In the genomic region with DNA sequence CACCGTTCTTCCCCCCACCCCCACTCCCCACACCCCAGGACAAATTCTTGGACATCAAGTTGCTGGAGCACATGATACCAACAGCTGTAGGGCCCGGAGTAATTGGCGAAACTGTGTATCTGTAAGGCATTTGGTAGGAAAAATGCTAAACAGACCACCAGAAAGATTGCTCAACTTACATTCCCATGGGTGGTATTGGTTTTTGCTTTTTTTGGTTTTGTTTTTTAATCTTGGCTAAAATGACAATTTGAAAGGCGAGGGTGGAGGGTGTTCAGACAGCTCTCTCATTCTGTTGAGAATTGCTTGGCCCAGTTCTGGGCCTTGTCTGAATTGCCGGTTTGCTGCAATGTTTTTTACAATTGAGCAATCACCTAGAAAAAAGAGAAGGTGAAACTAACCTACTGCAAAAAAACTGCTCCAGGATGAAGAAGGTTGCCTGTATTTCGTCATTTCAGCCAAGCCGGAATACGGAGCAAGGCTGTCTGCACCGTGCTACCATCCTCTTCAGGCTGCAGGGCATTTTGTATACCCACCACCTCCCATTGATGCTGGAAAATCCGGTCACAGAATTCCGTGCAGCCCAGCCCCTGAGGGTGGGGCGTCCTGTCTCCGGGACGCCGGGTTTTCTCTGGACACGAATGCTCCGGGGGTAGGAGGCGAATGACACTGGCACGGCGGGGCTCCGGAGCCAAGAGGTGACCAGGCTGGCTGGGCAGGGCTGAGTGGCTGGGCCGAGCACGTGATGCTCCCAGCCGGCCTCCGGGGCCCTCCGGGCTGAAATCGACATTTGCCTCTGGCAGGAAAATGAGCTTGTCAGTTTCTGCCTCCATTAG, we compare ENCODE assay signal across 8 cellular contexts. TPM values are rescaled to one million over a fixed set of nuclear protein-coding genes. Genes with fewer than 3 reads are reported as not detected.
DNase-seq lines count a peak whose midpoint lies in the region; ATAC-seq, FAIRE-seq and TF ChIP-seq lines count a peak whose summit lies in the region.

A gene (plus strand): TSS at position 777 of the 833 bp plus-strand sequence. CDS start 28,058 bp downstream, outside the sequence.

- peak within 1 kb of the TSS; percentile 15 for H2AK9ac ChIP-seq in IMR-90 (replicated peaks; ENCODE audit: low read depth, low read length, poor library complexity)

- H3K9me3 ChIP-seq in IMR-90 (ENCODE audit: control insufficient read depth, insufficient read depth, low read length) (no peaks in the 10 kb centered on the region), fibroblast of lung (ENCODE audit: control insufficient read depth, insufficient read depth, low read depth, low read length) (no peaks in the 10 kb centered on the region)

- peak within 1 kb of the TSS; percentile 57 to 71; a peak in 2 of 4 replicates for H4K8ac ChIP-seq in IMR-90 (ENCODE audit: low read depth in 2 of 2, low read length in 2 of 2)

- no peaks in the 10 kb centered on the region for H3K9me1 ChIP-seq in IMR-90 (ENCODE audit: insufficient read depth, low read length)

- no peaks in the 10 kb centered on the region for H3K36me3 Mint-ChIP-seq in activated naive CD4-positive, alpha-beta T cell treated with anti-CD3 and anti-CD28 coated beads, Interleukin-2, amount 10 ng/mL, durations not matched to agents 7 days and 5 days

- H3K27ac ChIP-seq in IMR-90 (ENCODE audit: insufficient read depth, low read length) (peak within 1 kb of the TSS; percentile 1), fibroblast of lung (ENCODE audit: insufficient read depth, low read length) (no peak within 1 kb of the TSS)

- H3K36me3 ChIP-seq in IMR-90 (ENCODE audit: control insufficient read depth, insufficient read depth, low read length) (no peaks in the 10 kb centered on the region), fibroblast of lung (ENCODE audit: control insufficient read depth, insufficient read depth, low read length) (no peaks in the 10 kb centered on the region)

- H3K27ac Mint-ChIP-seq in activated naive CD4-positive, alpha-beta T cell treated with anti-CD3 and anti-CD28 coated beads, Interleukin-2, amount 10 ng/mL, durations not matched to agents 7 days and 5 days: no peak within 1 kb of the TSS

- H2AK5ac ChIP-seq in IMR-90 (ENCODE audit: low read depth, low read length): no peak within 1 kb of the TSS

- H3K27me3 Mint-ChIP-seq in activated naive CD4-positive, alpha-beta T cell treated with anti-CD3 and anti-CD28 coated beads, Interleukin-2, amount 10 ng/mL, durations not matched to agents 7 days and 5 days: peaks cover 58% of the 10 kb centered on the region

- no peak for TF ChIP-seq CTCF in IMR-90 (conservative IDR thresholded peaks at IDR 0.05; ENCODE audit: low read depth, low read length)
- no peak for TF ChIP-seq CTCF in fibroblast of lung (conservative IDR thresholded peaks at IDR 0.05 in 1 of 2, IDR thresholded peaks at IDR 0.05 in 1 of 2; ENCODE audit: low read depth in 1 of 2, low read length in 2 of 2)

- no peaks in the 10 kb centered on the region for H3K79me2 ChIP-seq in fibroblast of lung (ENCODE audit: control insufficient read depth, insufficient read depth, low read length)

- H2AFZ ChIP-seq in IMR-90 (replicated peaks; ENCODE audit: low read length, poor library complexity) (peak within 1 kb of the TSS; percentile 84), fibroblast of lung (ENCODE audit: low read length) (peak within 1 kb of the TSS; percentile 30)

- H2BK120ac ChIP-seq in IMR-90 (ENCODE audit: low read depth, low read length): peak within 1 kb of the TSS; percentile 77

- peak within 1 kb of the TSS; percentile 11; the same call in 1 of the 2 replicates for H4K91ac ChIP-seq in IMR-90 (ENCODE audit: insufficient read depth, low read depth, low read length)

- H3K4me1 ChIP-seq in IMR-90 (ENCODE audit: control insufficient read depth, insufficient read depth, low read length) (peaks cover 5% of the 10 kb centered on the region), fibroblast of lung (ENCODE audit: control insufficient read depth, extremely low read depth, insufficient read depth, low read length) (peaks cover 4% of the 10 kb centered on the region)

- no peak within 1 kb of the TSS for H3K4me3 Mint-ChIP-seq in activated naive CD4-positive, alpha-beta T cell treated with anti-CD3 and anti-CD28 coated beads, Interleukin-2, amount 10 ng/mL, durations not matched to agents 7 days and 5 days

- no peak within 1 kb of the TSS; the same call in 1 of the 2 replicates for H3K4ac ChIP-seq in IMR-90 (ENCODE audit: low read depth, low read length)

- H3K27me3 ChIP-seq in IMR-90 (ENCODE audit: control insufficient read depth, insufficient read depth, low read length) (no peaks in the 10 kb centered on the region), fibroblast of lung (ENCODE audit: control insufficient read depth, insufficient read depth, low read length) (no peaks in the 10 kb centered on the region)

- H2BK20ac ChIP-seq in IMR-90 (ENCODE audit: low read depth, low read length): no peak within 1 kb of the TSS

- H3K23ac ChIP-seq in IMR-90 (ENCODE audit: low read depth, low read length): 0 out of 2 replicates have a peak within 1 kb of the TSS, but pooled peaks have one; percentile 34

- CTCF ChIA-PET in IMR-90 (lab: Yijun Ruan, JAX): no interaction called here
- CTCF ChIA-PET in activated naive CD4-positive, alpha-beta T cell treated with anti-CD3 and anti-CD28 coated beads, Interleukin-2, amount 10 ng/mL, durations not matched to agents 7 days and 5 days (lab: Charles Lee): no interaction called here

- POLR2A ChIA-PET in IMR-90 (lab: Charles Lee; ENCODE audit: unreplicated experiment): no interaction called here

- peak; percentile 77 for ATAC-seq in IMR-90 (ENCODE audit: low read depth)

- H4K20me1 ChIP-seq in IMR-90 (ENCODE audit: insufficient read depth, low read length) (no peaks in the 10 kb centered on the region), fibroblast of lung (ENCODE audit: control insufficient read depth, extremely low read depth, insufficient read depth, low read length) (no peaks in the 10 kb centered on the region)

- H2BK15ac ChIP-seq in IMR-90 (ENCODE audit: low read depth, low read length): no peak within 1 kb of the TSS; the same call in 2 of the 3 replicates

- H3K4me3 ChIP-seq in IMR-90 (ENCODE audit: insufficient read depth, low read depth, low read length) (peak within 1 kb of the TSS; percentile 2), fibroblast of lung (replicated peaks in 1 of 4; ENCODE audit: control extremely low read depth in 1 of 4, insufficient read depth in 1 of 4, low read depth in 3 of 4, low read length in 4 of 4) (peak within 1 kb of the TSS; percentile 14 to 55 (median 40))

- H3K56ac ChIP-seq in IMR-90 (ENCODE audit: extremely low read depth, insufficient read depth, low read length): no peak within 1 kb of the TSS

- no peak for TF ChIP-seq RAD21 in IMR-90 (IDR thresholded peaks at IDR 0.05; ENCODE audit: low read length)

- BruUV-seq in IMR-90 (replicated peaks; lab: Mats Ljungman, UMichigan): no TSS peak

- H3K4me2 ChIP-seq in IMR-90 (ENCODE audit: low read depth, low read length) (peak within 1 kb of the TSS; percentile 88), fibroblast of lung (ENCODE audit: extremely low read depth, insufficient read depth, low read length) (peak within 1 kb of the TSS; percentile 75)

- dilution Hi-C loops in IMR-90 (cut with HindIII; ENCODE audit: low sequenced_read_pairs, unreplicated experiment): no loop called here

- peak within 1 kb of the TSS; percentile 55; the same call in 1 of the 2 replicates for H3K14ac ChIP-seq in IMR-90 (replicated peaks; ENCODE audit: low read depth, low read length)

- intact Hi-C loops in IMR-90 (cut with micrococcal nuclease): no loop called here

- H3K4me1 Mint-ChIP-seq in activated naive CD4-positive, alpha-beta T cell treated with anti-CD3 and anti-CD28 coated beads, Interleukin-2, amount 10 ng/mL, durations not matched to agents 7 days and 5 days: peaks cover 4% of the 10 kb centered on the region

- FAIRE-seq in GM19239 (lab: Jason Lieb, UNC): peak; percentile 61

- no peaks in the 10 kb centered on the region for H3K79me1 ChIP-seq in IMR-90 (ENCODE audit: low read depth in 1 of 2, low read length in 2 of 2)

- H4K5ac ChIP-seq in IMR-90 (ENCODE audit: low read depth, low read length): 0 out of 2 replicates have a peak within 1 kb of the TSS, but pooled peaks have one; percentile 54

- H3K9me3 Mint-ChIP-seq in activated naive CD4-positive, alpha-beta T cell treated with anti-CD3 and anti-CD28 coated beads, Interleukin-2, amount 10 ng/mL, durations not matched to agents 7 days and 5 days: no peaks in the 10 kb centered on the region

- in situ Hi-C loops in IMR-90 (cut with MboI; ENCODE audit: low sequenced_read_pairs): no loop called here

- peak within 1 kb of the TSS; percentile 41 for H3K18ac ChIP-seq in IMR-90 (ENCODE audit: low read depth, low read length)

- DNase-seq in A172 (ENCODE audit: low spot score) (peak; percentile 70), GM19239 (ENCODE audit: insufficient read length, low spot score) (no peak), IMR-90 (no peak), SW480 (ENCODE audit: low spot score) (peak; percentile 64), fibroblast of lung (ENCODE audit: low read depth in 2 of 2) (peak; percentile 8 to 25), myocyte (ENCODE audit: low read depth) (peak; percentile 73)
- no peak for DNase-seq in stimulated activated naive CD4-positive, alpha-beta T cell treated with Interleukin-2 at 50 U/mL for 16 hours (lab: John Stamatoyannopoulos, UW)
- no peak for DNase-seq in activated naive CD4-positive, alpha-beta T cell treated with anti-CD3 and anti-CD28 coated beads, Interleukin-2, amount 10 ng/mL, durations not matched to agents 7 days and 5 days

- 16% methylated on average over 5 of the region's 27 CpGs; no CpG with 5 or more reads in 1 of the 2 experiments for WGBS in IMR-90 (ENCODE audit: extremely low coverage in 2 of 2, insufficient read length in 1 of 2), 2 experiments

- H3K9ac ChIP-seq in IMR-90 (ENCODE audit: low read depth, low read length) (peak within 1 kb of the TSS; percentile 61; the same call in 1 of the 2 replicates), fibroblast of lung (ENCODE audit: insufficient read depth, low read length) (no peak within 1 kb of the TSS)

- H2BK5ac ChIP-seq in IMR-90 (ENCODE audit: low read depth, low read length, poor library complexity, severe bottlenecking): peak within 1 kb of the TSS; percentile 31

- TF ChIP-seq POLR2A in IMR-90 (IDR thresholded peaks at IDR 0.05; ENCODE audit: low read depth, low read length): no peak

RNA-seq across cellular contexts. Expression of the gene that starts here (rescaled TPM):
- 16.8 and 21.9 TPM in 2 replicates for total RNA-seq in A172 (2014; rRNA removed; shearing (Covaris generic))
- total RNA-seq in IMR-90 (2012; rRNA removed): 3.9 and 4.5 TPM in 2 replicates
- 2.2 and 2.5 TPM in 2 replicates for polyA plus RNA-seq in IMR-90 (2012; rRNA removed)
- polyA plus RNA-seq in IMR-90 (2012; cell fraction: cytosol; rRNA removed): 1.7 and 1.9 TPM in 2 replicates
- polyA plus RNA-seq in IMR-90 (2012; cell fraction: nucleus; rRNA removed; ENCODE audit: low replicate concordance): 0.87 and 0.94 TPM in 2 replicates
- total RNA-seq in fibroblast of lung: 2.1 and 4.0 TPM in 2 replicates
- polyA plus RNA-seq in fibroblast of lung: 0.70 and 2.2 TPM in 2 replicates
- 0.62 and 1.6 TPM in 2 replicates for polyA plus RNA-seq in fibroblast of lung (2012)
- polyA minus RNA-seq in fibroblast of lung (ENCODE audit: low replicate concordance): 2.0 and 5.9 TPM in 2 replicates
- 17.2 and 19.1 TPM in 2 replicates for total RNA-seq in myocyte
- 7.1 TPM for polyA plus RNA-seq in myocyte (2012)

Comparison
In these comparisons a context has a peak if more than half of its experiments do, and no peak if none do; other contexts are left out.
1. DNase-seq: peak in A172 (single experiment), SW480 (single experiment), fibroblast of lung (2 of 2) and myocyte (single experiment); none in GM19239 (single experiment), IMR-90 (single experiment), stimulated activated naive CD4-positive, alpha-beta T cell treated with Interleukin-2 at 50 U/mL for 16 hours (single experiment) and activated naive CD4-positive, alpha-beta T cell treated with anti-CD3 and anti-CD28 coated beads, Interleukin-2, amount 10 ng/mL, durations not matched to agents 7 days and 5 days (single experiment).